ENCODE assay signal across 1 cellular context in genomic region chr19:16185123-16185924, GRCh38.
TF ChIP-seq lines count a peak whose summit lies in the region.

TSS of gene FAM32A (plus strand) at chr19:16185410. CDS start at chr19:16185443, 33 bp downstream.

TF ChIP-seq in HepG2, 621 proteins besides CTCF, POLR2A, EP300 and RAD21 (continued from another document and continues in another):
- TF ChIP-seq GRHL1 (CRISPR knock-in tag; conservative IDR thresholded peaks at IDR 0.05) (no peak), ZNF543 (CRISPR knock-in tag; IDR thresholded peaks at IDR 0.05) (0 out of 2 replicates have a peak, but pooled peaks have one; percentile 32), NR2C2 (CRISPR knock-in tag; IDR thresholded peaks at IDR 0.05; ENCODE audit: borderline replicate concordance) (peak; percentile 82), ETV6 (CRISPR knock-in tag; conservative IDR thresholded peaks at IDR 0.05) (no peak), PCBP1 (IDR thresholded peaks at IDR 0.05; ENCODE audit: borderline replicate concordance, low read depth, low read length) (no peak), ATF1 (CRISPR knock-in tag; IDR thresholded peaks at IDR 0.05) (peak; percentile 39; the same call in 1 of the 2 replicates), POGZ (CRISPR knock-in tag; IDR thresholded peaks at IDR 0.05) (peak; percentile 77), CCDC6 (CRISPR knock-in tag; IDR thresholded peaks at IDR 0.05) (no peak), ZFP36L2 (CRISPR knock-in tag; IDR thresholded peaks at IDR 0.05) (no peak), ZNF660 (CRISPR knock-in tag; IDR thresholded peaks at IDR 0.05; ENCODE audit: borderline replicate concordance, low read depth) (no peak), ZNF12 (CRISPR knock-in tag; IDR thresholded peaks at IDR 0.05) (no peak), ZNF781 (CRISPR knock-in tag; IDR thresholded peaks at IDR 0.05; ENCODE audit: borderline replicate concordance, not compliant biosample characterization) (no peak), ZZZ3 (CRISPR knock-in tag; IDR thresholded peaks at IDR 0.05; ENCODE audit: borderline replicate concordance) (no peak; the same call in 1 of the 2 replicates), CHD2 (IDR thresholded peaks at IDR 0.05; ENCODE audit: low read depth, low read length) (no peak), ZNF343 (CRISPR knock-in tag; IDR thresholded peaks at IDR 0.05) (no peak; the same call in 1 of the 2 replicates), TEAD2 (CRISPR knock-in tag; IDR thresholded peaks at IDR 0.05) (no peak), CEBPZ (IDR thresholded peaks at IDR 0.05; ENCODE audit: low read length) (no peak), ARHGAP35 (CRISPR knock-in tag; IDR thresholded peaks at IDR 0.05; ENCODE audit: borderline replicate concordance) (no peak), MAZ (IDR thresholded peaks at IDR 0.05; ENCODE audit: borderline replicate concordance, low read depth, low read length) (no peak), MAZ (CRISPR knock-in tag; IDR thresholded peaks at IDR 0.05; ENCODE audit: low read depth) (peak; percentile 40; the same call in 1 of the 2 replicates), GPN1 (CRISPR knock-in tag; IDR thresholded peaks at IDR 0.05; ENCODE audit: borderline replicate concordance) (no peak), ARNTL (CRISPR knock-in tag; IDR thresholded peaks at IDR 0.05) (no peak), MXI1 (IDR thresholded peaks at IDR 0.05; ENCODE audit: borderline replicate concordance, low read depth, low read length) (peak; percentile 71; the same call in 1 of the 3 replicates), ZNF891 (CRISPR knock-in tag; IDR thresholded peaks at IDR 0.05) (no peak; the same call in 1 of the 2 replicates), NKX3-1 (CRISPR knock-in tag; IDR thresholded peaks at IDR 0.05) (no peak), ZFP36 (IDR thresholded peaks at IDR 0.05; ENCODE audit: borderline replicate concordance, low read depth, low read length, partially characterized antibody) (no peak), HOXD1 (CRISPR knock-in tag; IDR thresholded peaks at IDR 0.05) (0 out of 2 replicates have a peak, but pooled peaks have one; percentile 24), ZNF24 (IDR thresholded peaks at IDR 0.05) (no peak), HDAC1 (CRISPR knock-in tag; IDR thresholded peaks at IDR 0.05) (peak; percentile 59; the same call in 1 of the 2 replicates), ZSCAN25 (CRISPR knock-in tag; IDR thresholded peaks at IDR 0.05) (no peak), ZNF326 (CRISPR knock-in tag; IDR thresholded peaks at IDR 0.05; ENCODE audit: borderline replicate concordance) (no peak), SAP130 (CRISPR knock-in tag; IDR thresholded peaks at IDR 0.05; ENCODE audit: low read depth) (peak; percentile 93), NCOA1 (CRISPR knock-in tag; IDR thresholded peaks at IDR 0.05) (no peak), ZNF75D (CRISPR knock-in tag; IDR thresholded peaks at IDR 0.05; ENCODE audit: borderline replicate concordance) (no peak), CREB1 (IDR thresholded peaks at IDR 0.05) (peak; percentile 38; the same call in 1 of the 2 replicates), CREB1 (CRISPR knock-in tag; IDR thresholded peaks at IDR 0.05) (peak; percentile 81), TERF1 (CRISPR knock-in tag; IDR thresholded peaks at IDR 0.05) (no peak), RBM39 (IDR thresholded peaks at IDR 0.05; ENCODE audit: low read depth, low read length, poor library complexity, severe bottlenecking) (peak; percentile 44), ZNF766 (CRISPR knock-in tag; IDR thresholded peaks at IDR 0.05; ENCODE audit: borderline replicate concordance) (peak; percentile 75; the same call in 1 of the 2 replicates), ZNF441 (CRISPR knock-in tag; IDR thresholded peaks at IDR 0.05; ENCODE audit: borderline replicate concordance) (no peak), ZNF615 (CRISPR knock-in tag; IDR thresholded peaks at IDR 0.05; ENCODE audit: borderline replicate concordance) (no peak), MLLT10 (CRISPR knock-in tag; IDR thresholded peaks at IDR 0.05) (no peak), TOE1 (CRISPR knock-in tag; IDR thresholded peaks at IDR 0.05) (no peak), DNMT1 (CRISPR knock-in tag; IDR thresholded peaks at IDR 0.05) (no peak)
- TF ChIP-seq, protein P1, sequence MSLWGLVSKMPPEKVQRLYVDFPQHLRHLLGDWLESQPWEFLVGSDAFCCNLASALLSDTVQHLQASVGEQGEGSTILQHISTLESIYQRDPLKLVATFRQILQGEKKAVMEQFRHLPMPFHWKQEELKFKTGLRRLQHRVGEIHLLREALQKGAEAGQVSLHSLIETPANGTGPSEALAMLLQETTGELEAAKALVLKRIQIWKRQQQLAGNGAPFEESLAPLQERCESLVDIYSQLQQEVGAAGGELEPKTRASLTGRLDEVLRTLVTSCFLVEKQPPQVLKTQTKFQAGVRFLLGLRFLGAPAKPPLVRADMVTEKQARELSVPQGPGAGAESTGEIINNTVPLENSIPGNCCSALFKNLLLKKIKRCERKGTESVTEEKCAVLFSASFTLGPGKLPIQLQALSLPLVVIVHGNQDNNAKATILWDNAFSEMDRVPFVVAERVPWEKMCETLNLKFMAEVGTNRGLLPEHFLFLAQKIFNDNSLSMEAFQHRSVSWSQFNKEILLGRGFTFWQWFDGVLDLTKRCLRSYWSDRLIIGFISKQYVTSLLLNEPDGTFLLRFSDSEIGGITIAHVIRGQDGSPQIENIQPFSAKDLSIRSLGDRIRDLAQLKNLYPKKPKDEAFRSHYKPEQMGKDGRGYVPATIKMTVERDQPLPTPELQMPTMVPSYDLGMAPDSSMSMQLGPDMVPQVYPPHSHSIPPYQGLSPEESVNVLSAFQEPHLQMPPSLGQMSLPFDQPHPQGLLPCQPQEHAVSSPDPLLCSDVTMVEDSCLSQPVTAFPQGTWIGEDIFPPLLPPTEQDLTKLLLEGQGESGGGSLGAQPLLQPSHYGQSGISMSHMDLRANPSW (CRISPR knock-in tag; IDR thresholded peaks at IDR 0.05; ENCODE audit: borderline replicate concordance), result no peak
- TF ChIP-seq, protein P2, sequence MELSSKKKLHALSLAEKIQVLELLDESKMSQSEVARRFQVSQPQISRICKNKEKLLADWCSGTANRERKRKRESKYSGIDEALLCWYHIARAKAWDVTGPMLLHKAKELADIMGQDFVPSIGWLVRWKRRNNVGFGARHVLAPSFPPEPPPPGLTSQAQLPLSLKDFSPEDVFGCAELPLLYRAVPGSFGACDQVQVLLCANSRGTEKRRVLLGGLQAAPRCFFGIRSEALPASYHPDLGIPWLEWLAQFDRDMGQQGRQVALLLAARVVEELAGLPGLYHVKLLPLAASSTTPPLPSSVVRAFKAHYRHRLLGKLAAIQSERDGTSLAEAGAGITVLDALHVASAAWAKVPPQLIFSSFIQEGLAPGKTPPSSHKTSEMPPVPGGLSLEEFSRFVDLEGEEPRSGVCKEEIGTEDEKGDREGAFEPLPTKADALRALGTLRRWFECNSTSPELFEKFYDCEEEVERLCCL (CRISPR knock-in tag; IDR thresholded peaks at IDR 0.05; ENCODE audit: borderline replicate concordance), result no peak
- TF ChIP-seq, protein P3, sequence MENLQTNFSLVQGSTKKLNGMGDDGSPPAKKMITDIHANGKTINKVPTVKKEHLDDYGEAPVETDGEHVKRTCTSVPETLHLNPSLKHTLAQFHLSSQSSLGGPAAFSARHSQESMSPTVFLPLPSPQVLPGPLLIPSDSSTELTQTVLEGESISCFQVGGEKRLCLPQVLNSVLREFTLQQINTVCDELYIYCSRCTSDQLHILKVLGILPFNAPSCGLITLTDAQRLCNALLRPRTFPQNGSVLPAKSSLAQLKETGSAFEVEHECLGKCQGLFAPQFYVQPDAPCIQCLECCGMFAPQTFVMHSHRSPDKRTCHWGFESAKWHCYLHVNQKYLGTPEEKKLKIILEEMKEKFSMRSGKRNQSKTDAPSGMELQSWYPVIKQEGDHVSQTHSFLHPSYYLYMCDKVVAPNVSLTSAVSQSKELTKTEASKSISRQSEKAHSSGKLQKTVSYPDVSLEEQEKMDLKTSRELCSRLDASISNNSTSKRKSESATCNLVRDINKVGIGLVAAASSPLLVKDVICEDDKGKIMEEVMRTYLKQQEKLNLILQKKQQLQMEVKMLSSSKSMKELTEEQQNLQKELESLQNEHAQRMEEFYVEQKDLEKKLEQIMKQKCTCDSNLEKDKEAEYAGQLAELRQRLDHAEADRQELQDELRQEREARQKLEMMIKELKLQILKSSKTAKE (CRISPR knock-in tag; IDR thresholded peaks at IDR 0.05; ENCODE audit: borderline replicate concordance), result no peak
- TF ChIP-seq, protein P4, sequence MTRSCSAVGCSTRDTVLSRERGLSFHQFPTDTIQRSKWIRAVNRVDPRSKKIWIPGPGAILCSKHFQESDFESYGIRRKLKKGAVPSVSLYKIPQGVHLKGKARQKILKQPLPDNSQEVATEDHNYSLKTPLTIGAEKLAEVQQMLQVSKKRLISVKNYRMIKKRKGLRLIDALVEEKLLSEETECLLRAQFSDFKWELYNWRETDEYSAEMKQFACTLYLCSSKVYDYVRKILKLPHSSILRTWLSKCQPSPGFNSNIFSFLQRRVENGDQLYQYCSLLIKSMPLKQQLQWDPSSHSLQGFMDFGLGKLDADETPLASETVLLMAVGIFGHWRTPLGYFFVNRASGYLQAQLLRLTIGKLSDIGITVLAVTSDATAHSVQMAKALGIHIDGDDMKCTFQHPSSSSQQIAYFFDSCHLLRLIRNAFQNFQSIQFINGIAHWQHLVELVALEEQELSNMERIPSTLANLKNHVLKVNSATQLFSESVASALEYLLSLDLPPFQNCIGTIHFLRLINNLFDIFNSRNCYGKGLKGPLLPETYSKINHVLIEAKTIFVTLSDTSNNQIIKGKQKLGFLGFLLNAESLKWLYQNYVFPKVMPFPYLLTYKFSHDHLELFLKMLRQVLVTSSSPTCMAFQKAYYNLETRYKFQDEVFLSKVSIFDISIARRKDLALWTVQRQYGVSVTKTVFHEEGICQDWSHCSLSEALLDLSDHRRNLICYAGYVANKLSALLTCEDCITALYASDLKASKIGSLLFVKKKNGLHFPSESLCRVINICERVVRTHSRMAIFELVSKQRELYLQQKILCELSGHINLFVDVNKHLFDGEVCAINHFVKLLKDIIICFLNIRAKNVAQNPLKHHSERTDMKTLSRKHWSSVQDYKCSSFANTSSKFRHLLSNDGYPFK (CRISPR knock-in tag; IDR thresholded peaks at IDR 0.05; ENCODE audit: borderline replicate concordance), result peak; percentile 94
- TF ChIP-seq, protein P5, sequence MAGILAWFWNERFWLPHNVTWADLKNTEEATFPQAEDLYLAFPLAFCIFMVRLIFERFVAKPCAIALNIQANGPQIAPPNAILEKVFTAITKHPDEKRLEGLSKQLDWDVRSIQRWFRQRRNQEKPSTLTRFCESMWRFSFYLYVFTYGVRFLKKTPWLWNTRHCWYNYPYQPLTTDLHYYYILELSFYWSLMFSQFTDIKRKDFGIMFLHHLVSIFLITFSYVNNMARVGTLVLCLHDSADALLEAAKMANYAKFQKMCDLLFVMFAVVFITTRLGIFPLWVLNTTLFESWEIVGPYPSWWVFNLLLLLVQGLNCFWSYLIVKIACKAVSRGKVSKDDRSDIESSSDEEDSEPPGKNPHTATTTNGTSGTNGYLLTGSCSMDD (CRISPR knock-in tag; IDR thresholded peaks at IDR 0.05), result no peak
- TF ChIP-seq, protein P6, sequence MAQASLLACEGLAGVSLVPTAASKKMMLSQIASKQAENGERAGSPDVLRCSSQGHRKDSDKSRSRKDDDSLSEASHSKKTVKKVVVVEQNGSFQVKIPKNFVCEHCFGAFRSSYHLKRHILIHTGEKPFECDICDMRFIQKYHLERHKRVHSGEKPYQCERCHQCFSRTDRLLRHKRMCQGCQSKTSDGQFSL (CRISPR knock-in tag; IDR thresholded peaks at IDR 0.05), result no peak
- TF ChIP-seq, protein P7, sequence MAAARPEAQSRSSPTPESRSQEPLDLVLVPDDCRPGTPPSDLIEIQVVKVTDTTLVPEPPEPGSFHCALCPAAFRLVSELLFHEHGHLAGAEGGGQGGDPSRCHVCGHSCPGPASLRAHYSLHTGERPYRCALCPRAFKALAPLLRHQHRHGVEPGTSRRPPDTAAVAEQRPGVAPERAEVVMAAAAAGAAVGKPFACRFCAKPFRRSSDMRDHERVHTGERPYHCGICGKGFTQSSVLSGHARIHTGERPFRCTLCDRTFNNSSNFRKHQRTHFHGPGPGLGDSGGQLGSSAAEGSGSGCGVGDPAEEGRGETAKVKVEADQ (CRISPR knock-in tag; IDR thresholded peaks at IDR 0.05; ENCODE audit: borderline replicate concordance), result no peak
